Comparison of ENCODE assay signal across 14 cellular contexts in genomic region chr10:124909563-124909962, GRCh38. TPM values are rescaled to one million over a fixed set of nuclear protein-coding genes. Genes with fewer than 3 reads are reported as not detected.
DNase-seq lines count a peak whose midpoint lies in the region; ATAC-seq and TF ChIP-seq lines count a peak whose summit lies in the region.
"Had no signal": no experiment of that assay in that cellular context is flagged by ENCODE, and none has a peak within 500 bp of the region (broad histone marks: within the 10 kb centered on the region; RNA-seq: fewer than 3 reads in every experiment).

No MANE protein-coding gene starts in this region.

- no peaks in the 10 kb centered on the region for H3K4me1 Mint-ChIP-seq in type B pancreatic cell (ENCODE audit: unreplicated experiment)
- H3K4me1 Mint-ChIP-seq: B cell had no signal

- H3K9me3 ChIP-seq in IMR-90 (ENCODE audit: control insufficient read depth, insufficient read depth, low read length) (no peaks in the 10 kb centered on the region), liver (ENCODE audit: control insufficient read depth in 4 of 4, low read length in 3 of 4) (no peaks in the 10 kb centered on the region)
- H3K9me3 ChIP-seq: HAP-1 had no signal

- TF ChIP-seq POLR2A in IMR-90 (IDR thresholded peaks at IDR 0.05; ENCODE audit: low read depth, low read length), result no peak

- no peak overlapping the region for H3K23ac ChIP-seq in IMR-90 (ENCODE audit: low read depth, low read length)

- H3K36me3 ChIP-seq in IMR-90 (ENCODE audit: control insufficient read depth, insufficient read depth, low read length) (no peaks in the 10 kb centered on the region), liver (ENCODE audit: control insufficient read depth in 4 of 4, insufficient read depth in 3 of 4, low read depth in 1 of 4, low read length in 3 of 4) (no peaks in the 10 kb centered on the region), H7 (replicated peaks; ENCODE audit: control insufficient read depth, insufficient read depth, low read length) (no peaks in the 10 kb centered on the region)
- H3K36me3 ChIP-seq: HAP-1 had no signal

- no peak overlapping the region for H3K4me3 Mint-ChIP-seq in type B pancreatic cell
- H3K4me3 Mint-ChIP-seq: B cell; CD4-positive, alpha-beta T cell; IgD-negative memory B cell had no signal

- no peak overlapping the region for H3K18ac ChIP-seq in IMR-90 (ENCODE audit: low read depth, low read length)

- no peaks in the 10 kb centered on the region for H3K9me3 Mint-ChIP-seq in type B pancreatic cell
- H3K9me3 Mint-ChIP-seq: CD4-positive, alpha-beta T cell; IgD-negative memory B cell had no signal

- no peak for ATAC-seq in IMR-90 (ENCODE audit: low read depth)

- DNase-seq in GF-D8 (lab: John Stamatoyannopoulos, UW) (peak; percentile 66), IMR-90 (no peak), type B pancreatic cell (ENCODE audit: extremely low spot score, unreplicated experiment) (peak; percentile 24), NCI-H2081 treated with DMSO at 0.1 percent for 48 hours (lab: John Stamatoyannopoulos, UW) (no peak), amniotic stem cell (lab: John Stamatoyannopoulos, UW) (no peak), H7 (no peak)
- DNase-seq: C1 segment of cervical spinal cord; CD4-positive, alpha-beta T cell; DMS79; GOT3 had no signal

- H3K9me1 ChIP-seq in IMR-90 (ENCODE audit: insufficient read depth, low read length), result peaks cover 10% of the 10 kb centered on the region

- dilution Hi-C loops in IMR-90 (cut with HindIII; ENCODE audit: low sequenced_read_pairs, unreplicated experiment), result no loop called here

- no peak overlapping the region for H3K56ac ChIP-seq in IMR-90 (ENCODE audit: extremely low read depth, insufficient read depth, low read length)

- H4K20me1 ChIP-seq in IMR-90 (ENCODE audit: insufficient read depth, low read length), result no peaks in the 10 kb centered on the region

- no peak overlapping the region for H3K9ac ChIP-seq in IMR-90 (ENCODE audit: low read depth, low read length)
- peak overlapping the region in 1 of 2 donors; percentile 37 for H3K9ac ChIP-seq in liver (ENCODE audit: low read depth in 1 of 2, low read length in 2 of 2)

- H3K36me3 Mint-ChIP-seq in type B pancreatic cell, result no peaks in the 10 kb centered on the region
- H3K36me3 Mint-ChIP-seq: IgD-negative memory B cell had no signal

- BruUV-seq in IMR-90 (replicated peaks; lab: Mats Ljungman, UMichigan), result no TSS peak

- H3K27me3 ChIP-seq in IMR-90 (ENCODE audit: control insufficient read depth, insufficient read depth, low read length) (no peaks in the 10 kb centered on the region), liver (ENCODE audit: control insufficient read depth in 4 of 4, insufficient read depth in 4 of 4, low read length in 3 of 4) (no peaks in the 10 kb centered on the region), H7 (ENCODE audit: control insufficient read depth, insufficient read depth, low read length) (no peaks in the 10 kb centered on the region)

- TF ChIP-seq RAD21 in IMR-90 (IDR thresholded peaks at IDR 0.05; ENCODE audit: low read length) (no peak), liver (IDR thresholded peaks at IDR 0.05) (peak in 1 of 2 donors; percentile 42)

- no peak overlapping the region for H2AK9ac ChIP-seq in IMR-90 (replicated peaks; ENCODE audit: low read depth, low read length, poor library complexity)

- peak overlapping the region; percentile 77; the same call in 1 of the 2 replicates for H4K91ac ChIP-seq in IMR-90 (ENCODE audit: insufficient read depth, low read depth, low read length)

- H2AK5ac ChIP-seq in IMR-90 (ENCODE audit: low read depth, low read length), result peak overlapping the region; percentile 83; the same call in 1 of the 2 replicates

- POLR2A ChIA-PET in IMR-90 (lab: Charles Lee; ENCODE audit: unreplicated experiment), result no interaction called here

- TF ChIP-seq CTCF in IMR-90 (conservative IDR thresholded peaks at IDR 0.05; ENCODE audit: low read depth, low read length) (no peak), liver (IDR thresholded peaks at IDR 0.05; ENCODE audit: low read depth, low read length, missing input control) (no peak), type B pancreatic cell (conservative IDR thresholded peaks at IDR 0.05) (no peak)

- peak overlapping the region; percentile 20; the same call in 2 of the 3 replicates for H2BK15ac ChIP-seq in IMR-90 (ENCODE audit: low read depth, low read length)

- intact Hi-C loops in IMR-90 (cut with micrococcal nuclease), result no loop called here

- peak overlapping the region; percentile 4; the same call in 1 of the 2 replicates for H2BK120ac ChIP-seq in IMR-90 (ENCODE audit: low read depth, low read length)

- peak overlapping the region; percentile 65 for H3K4ac ChIP-seq in IMR-90 (ENCODE audit: low read depth, low read length)

- no peak overlapping the region for H3K27ac ChIP-seq in IMR-90 (ENCODE audit: insufficient read depth, low read length)
- peak overlapping the region; percentile 80 for H3K27ac ChIP-seq in liver (ENCODE audit: low read depth in 1 of 2, low read length in 2 of 2)

- no peak overlapping the region for H3K27ac Mint-ChIP-seq in type B pancreatic cell
- H3K27ac Mint-ChIP-seq: B cell; CD4-positive, alpha-beta T cell; IgD-negative memory B cell had no signal

- no peak overlapping the region for H3K4me2 ChIP-seq in IMR-90 (ENCODE audit: low read depth, low read length)

- no peak overlapping the region for H4K8ac ChIP-seq in IMR-90 (ENCODE audit: low read depth in 2 of 2, low read length in 2 of 2)

- H3K4me1 ChIP-seq in IMR-90 (ENCODE audit: control insufficient read depth, insufficient read depth, low read length), result peaks cover 21% of the 10 kb centered on the region
- H3K4me1 ChIP-seq in liver (ENCODE audit: control insufficient read depth in 4 of 4, insufficient read depth in 4 of 4, low read length in 3 of 4), result peaks cover 3 to 49% (median 36%) of the 10 kb centered on the region in 4 donors
- H3K4me1 ChIP-seq: HAP-1 had no signal

- H4K5ac ChIP-seq in IMR-90 (ENCODE audit: low read depth, low read length), result peak overlapping the region; percentile 55; the same call in 1 of the 2 replicates

- peak overlapping the region; percentile 27; the same call in 1 of the 2 replicates for H2BK20ac ChIP-seq in IMR-90 (ENCODE audit: low read depth, low read length)

- no peak overlapping the region for H3K4me3 ChIP-seq in IMR-90 (ENCODE audit: insufficient read depth, low read depth, low read length)
- H3K4me3 ChIP-seq in liver (ENCODE audit: low read depth in 1 of 3, low read length in 3 of 3), result no peak overlapping the region
- H3K4me3 ChIP-seq in H7 (ENCODE audit: insufficient read depth, low read depth, low read length), result no peak overlapping the region
- H3K4me3 ChIP-seq: HAP-1 had no signal

- peaks cover 0 to 3% of the 10 kb centered on the region in 2 experiments; a peak in 1 of 4 replicates for H3K79me1 ChIP-seq in IMR-90 (ENCODE audit: low read depth in 1 of 2, low read length in 2 of 2)

- peak overlapping the region; percentile 1 for H2BK5ac ChIP-seq in IMR-90 (ENCODE audit: low read depth, low read length, poor library complexity, severe bottlenecking)

- in situ Hi-C loops in IMR-90 (cut with MboI; ENCODE audit: low sequenced_read_pairs), result no loop called here

- CTCF ChIA-PET in IMR-90 (lab: Yijun Ruan, JAX), result no interaction called here

- peaks cover 15% of the 10 kb centered on the region for H3K27me3 Mint-ChIP-seq in type B pancreatic cell

- no CpG with 5 or more reads among the region's 8 CpGs for WGBS in IMR-90 (ENCODE audit: extremely low coverage in 2 of 2, insufficient read length in 1 of 2), 2 experiments
- whole genome bisulfite sequencing in liver, result 35% methylated on average over 8 of the region's 8 CpGs

- H3K14ac ChIP-seq in IMR-90 (replicated peaks; ENCODE audit: low read depth, low read length), result no peak overlapping the region

- no peak overlapping the region for H2AFZ ChIP-seq in IMR-90 (replicated peaks; ENCODE audit: low read length, poor library complexity)

TF ChIP-seq in IMR-90, 13 proteins besides CTCF, POLR2A, EP300 and RAD21:
- no peak for TF ChIP-seq BHLHE40 (IDR thresholded peaks at IDR 0.05; ENCODE audit: low read depth, low read length)

TF ChIP-seq in liver, 16 proteins besides CTCF, POLR2A, EP300 and RAD21 (continues in another document):
- TF ChIP-seq ZBTB33 (IDR thresholded peaks at IDR 0.05) (no peak), HNF4A (conservative IDR thresholded peaks at IDR 0.05) (peak; percentile 92 to 93)

RNA-seq across cellular contexts. Expression of gene ZRANB1, which starts 32.4 kb away (rescaled TPM):
- 24.7 and 30.3 TPM in 2 replicates for total RNA-seq in IMR-90 (2012; rRNA removed)
- polyA plus RNA-seq in IMR-90 (2012; rRNA removed), result 9.1 and 11.2 TPM in 2 replicates
- polyA plus RNA-seq in IMR-90 (2012; cell fraction: cytosol; rRNA removed), result 3.0 and 4.6 TPM in 2 replicates
- polyA plus RNA-seq in IMR-90 (2012; cell fraction: nucleus; rRNA removed; ENCODE audit: low replicate concordance), result 2.6 and 15.3 TPM in 2 replicates
- 10 to 100 TPM; 21.2 to 32.5 TPM for total RNA-seq in liver
- 1 to 10 TPM; 6.2 to 7.5 TPM for polyA plus RNA-seq in liver
- 18.8 and 24.5 TPM in 2 replicates for total RNA-seq in type B pancreatic cell (ENCODE audit: low replicate concordance)
- 18.4 and 24.6 TPM in 2 replicates for total RNA-seq in H7 (2014; rRNA removed; shearing (Covaris generic))

Comparison
In these comparisons a context has a peak if more than half of its experiments do, and no peak if none do; other contexts are left out.
1. DNase-seq: peak in GF-D8 (single experiment) and type B pancreatic cell (single experiment); none in IMR-90 (single experiment), NCI-H2081 treated with DMSO at 0.1 percent for 48 hours (single experiment), amniotic stem cell (single experiment) and H7 (single experiment).